Comparison of ENCODE assay signal across 15 cellular contexts in genomic region chr19:6529351-6529750, GRCh38. TPM values are rescaled to one million over a fixed set of nuclear protein-coding genes. Genes with fewer than 3 reads are reported as not detected.
A peak's percentile ranks its signal among the peaks of the same experiment; 100 is the strongest.
DNase-seq lines count a peak whose midpoint lies in the region; ATAC-seq, FAIRE-seq and TF ChIP-seq lines count a peak whose summit lies in the region.
"Had no signal": no experiment of that assay in that cellular context is flagged by ENCODE, and none has a peak within 500 bp of the region (broad histone marks: within the 10 kb centered on the region; RNA-seq: fewer than 3 reads in every experiment).

No MANE protein-coding gene starts in this region.

- H3K4me2 ChIP-seq in K562 (ENCODE audit: insufficient read depth, low read length) (peak overlapping the region; percentile 22; the same call in 1 of the 2 replicates), hepatocyte (no peak overlapping the region)

- TF ChIP-seq POLR2A in K562 (conservative IDR thresholded peaks at IDR 0.05) (no peak), vagina (IDR thresholded peaks at IDR 0.05) (no peak)

- H3K9me2 ChIP-seq in hepatocyte (replicated peaks; ENCODE audit: insufficient read depth), result no peaks in the 10 kb centered on the region

- no peak for TF ChIP-seq RAD21 in K562 (CRISPR knock-in tag; conservative IDR thresholded peaks at IDR 0.05 in 1 of 2, IDR thresholded peaks at IDR 0.05 in 1 of 2)

- no peaks in the 10 kb centered on the region for H3K9me3 ChIP-seq in CD8-positive, alpha-beta memory T cell (ENCODE audit: low read length)
- no peaks in the 10 kb centered on the region for H3K9me3 ChIP-seq in K562 (replicated peaks; ENCODE audit: control insufficient read depth, insufficient read depth, low read depth, low read length)
- H3K9me3 ChIP-seq in hepatocyte (ENCODE audit: low read depth), result no peaks in the 10 kb centered on the region
- H3K9me3 ChIP-seq in vagina, result no peaks in the 10 kb centered on the region
- H3K9me3 ChIP-seq: mucosa of descending colon had no signal

- H3K9me1 ChIP-seq in K562 (ENCODE audit: control insufficient read depth, insufficient read depth, low read length), result peaks cover 7% of the 10 kb centered on the region

- peaks cover 20 to 21% of the 10 kb centered on the region in 2 donors for H3K27me3 Mint-ChIP-seq in CD8-positive, alpha-beta memory T cell
- peaks cover 70% of the 10 kb centered on the region for H3K27me3 Mint-ChIP-seq in nephron progenitor cell (ENCODE audit: low read depth, poor library complexity)
- peaks cover 31% of the 10 kb centered on the region for H3K27me3 Mint-ChIP-seq in activated CD8-positive, alpha-beta T cell treated with anti-CD3 and anti-CD28 coated beads for 36 hours

- H3K4me1 ChIP-seq in CD8-positive, alpha-beta memory T cell (ENCODE audit: insufficient read depth, low read length), result peaks cover 28% of the 10 kb centered on the region
- H3K4me1 ChIP-seq in K562 (replicated peaks in 1 of 2; ENCODE audit: control insufficient read depth in 2 of 2, insufficient read depth in 2 of 2, low read length in 2 of 2) (peaks cover 33 to 53% of the 10 kb centered on the region in 2 experiments), hepatocyte (ENCODE audit: insufficient read depth) (peaks cover 6% of the 10 kb centered on the region), vagina (peaks cover 20% of the 10 kb centered on the region)

- TF ChIP-seq CTCF in K562 (IDR thresholded peaks at IDR 0.05 in 2 of 3, conservative IDR thresholded peaks at IDR 0.05 in 1 of 3; ENCODE audit: insufficient read depth in 2 of 3, low read depth in 1 of 3, low read length in 3 of 3) (no peak), nephron progenitor cell (IDR thresholded peaks at IDR 0.05) (no peak), hepatocyte (IDR thresholded peaks at IDR 0.05; ENCODE audit: poor library complexity) (no peak), vagina (IDR thresholded peaks at IDR 0.05) (no peak)
- TF ChIP-seq CTCF in activated CD8-positive, alpha-beta T cell treated with anti-CD3 and anti-CD28 coated beads for 36 hours (IDR thresholded peaks at IDR 0.05), result no peak

- H3K27me3 ChIP-seq in CD8-positive, alpha-beta memory T cell (ENCODE audit: insufficient read depth, low read length, poor library complexity, severe bottlenecking), result peaks cover 9% of the 10 kb centered on the region
- H3K27me3 ChIP-seq in K562 (ENCODE audit: control insufficient read depth in 2 of 2, insufficient read depth in 2 of 2, low read length in 2 of 2), result no peaks in the 10 kb centered on the region
- peaks cover 19% of the 10 kb centered on the region for H3K27me3 ChIP-seq in hepatocyte
- no peaks in the 10 kb centered on the region for H3K27me3 ChIP-seq in vagina

- H3K9ac ChIP-seq in K562 (ENCODE audit: insufficient read depth in 1 of 2, low read depth in 2 of 2, low read length in 2 of 2), result peak overlapping the region in 1 of 2 experiments; percentile 71; a peak in 2 of 4 replicates

- FAIRE-seq in GM19239 (lab: Jason Lieb, UNC) (peak; percentile 84), K562 (lab: Jason Lieb, UNC) (no peak)
- FAIRE-seq: islet of Langerhans had no signal

- CTCF ChIA-PET in CD8-positive, alpha-beta memory T cell (lab: Charles Lee), result no interaction called here
- CTCF ChIA-PET in K562 (lab: Yijun Ruan, JAX; ENCODE audit: low intra/inter-chr PET ratio), result no interaction called here
- CTCF ChIA-PET in activated CD8-positive, alpha-beta T cell treated with anti-CD3 and anti-CD28 coated beads for 36 hours (lab: Charles Lee), result no interaction called here

- peak overlapping the region in 5 of 8 donors; percentile 48 to 95 (median 85) for H3K27ac Mint-ChIP-seq in CD8-positive, alpha-beta memory T cell
- no peak overlapping the region for H3K27ac Mint-ChIP-seq in nephron progenitor cell
- H3K27ac Mint-ChIP-seq in activated CD8-positive, alpha-beta T cell treated with anti-CD3 and anti-CD28 coated beads for 36 hours, result no peak overlapping the region
- H3K27ac Mint-ChIP-seq: activated CD8-positive, alpha-beta T cell treated with anti-CD3 and anti-CD28 coated beads, Interleukin-2, amount 10 ng/mL, durations not matched to agents 7 days and 5 days had no signal

- DNase-seq in CD8-positive, alpha-beta memory T cell, result no peak
- DNase-seq in GM19239 (ENCODE audit: insufficient read length, low spot score) (no peak), K562 (ENCODE audit: extremely low read depth in 1 of 4, low spot score in 3 of 4) (no peak), nephron progenitor cell (no peak), hepatocyte (ENCODE audit: low spot score) (no peak), NCI-H2196 treated with DMSO at 0.1 percent for 48 hours (lab: John Stamatoyannopoulos, UW; ENCODE audit: unreplicated experiment) (no peak), vagina (ENCODE audit: extremely low spot score in 2 of 2) (no peak)
- DNase-seq in activated CD8-positive, alpha-beta T cell treated with anti-CD3 and anti-CD28 coated beads for 36 hours, result no peak
- DNase-seq: activated CD8-positive, alpha-beta T cell treated with anti-CD3 and anti-CD28 coated beads, Interleukin-2, amount 10 ng/mL, durations not matched to agents 7 days and 5 days; activated gamma-delta T cell treated with Interleukin-2 at 50 U/mL for 16 hours; NCI-H1436; NCI-H510A treated with DMSO at 0.1 percent for 48 hours had no signal

- H3K79me2 ChIP-seq in K562 (ENCODE audit: control insufficient read depth, insufficient read depth, low read length) (peaks cover 25% of the 10 kb centered on the region), hepatocyte (no peaks in the 10 kb centered on the region)

- H3K36me3 ChIP-seq in CD8-positive, alpha-beta memory T cell (ENCODE audit: insufficient read depth, low read length), result no peaks in the 10 kb centered on the region
- H3K36me3 ChIP-seq in K562 (ENCODE audit: control insufficient read depth, insufficient read depth, low read length), result peaks cover 4% of the 10 kb centered on the region; the same call in 2 of the 3 replicates
- H3K36me3 ChIP-seq in hepatocyte (replicated peaks; ENCODE audit: insufficient read depth, low read depth), result no peaks in the 10 kb centered on the region
- H3K36me3 ChIP-seq in vagina, result no peaks in the 10 kb centered on the region
- H3K36me3 ChIP-seq: cardiac muscle cell had no signal

- H3K27ac ChIP-seq in CD8-positive, alpha-beta memory T cell (ENCODE audit: low read depth, low read length), result peak overlapping the region; percentile 68
- H3K27ac ChIP-seq in K562 (ENCODE audit: extremely low read depth, low read depth, low read length) (peak overlapping the region; percentile 55; the same call in 1 of the 3 replicates), hepatocyte (no peak overlapping the region), vagina (no peak overlapping the region)
- H3K27ac ChIP-seq: cardiac muscle cell had no signal

- no peak overlapping the region for H3K4me3 ChIP-seq in CD8-positive, alpha-beta memory T cell (ENCODE audit: low read length)
- H3K4me3 ChIP-seq in K562, result no peak overlapping the region; the same call in 1 of the 2 replicates
- H3K4me3 ChIP-seq in hepatocyte, result no peak overlapping the region
- H3K4me3 ChIP-seq in vagina, result no peak overlapping the region
- H3K4me3 ChIP-seq: mucosa of descending colon had no signal

- no peak overlapping the region for H2AFZ ChIP-seq in K562 (ENCODE audit: low read depth, low read length)
- no peak overlapping the region for H2AFZ ChIP-seq in hepatocyte

- peaks cover 0 to 4% (median 0%) of the 10 kb centered on the region in 3 donors for H3K36me3 Mint-ChIP-seq in CD8-positive, alpha-beta memory T cell
- H3K36me3 Mint-ChIP-seq in nephron progenitor cell (ENCODE audit: low read depth), result no peaks in the 10 kb centered on the region
- peaks cover 2% of the 10 kb centered on the region for H3K36me3 Mint-ChIP-seq in activated CD8-positive, alpha-beta T cell treated with anti-CD3 and anti-CD28 coated beads for 36 hours (ENCODE audit: low read depth)

- no peaks in the 10 kb centered on the region; the same call in 1 of the 2 replicates for H4K20me1 ChIP-seq in K562 (replicated peaks; ENCODE audit: control insufficient read depth, insufficient read depth, low read length)
- H4K20me1 ChIP-seq in hepatocyte (ENCODE audit: insufficient read depth, poor library complexity, severe bottlenecking), result no peaks in the 10 kb centered on the region

- BruUV-seq in K562 (replicated peaks; lab: Mats Ljungman, UMichigan), result no TSS peak

- WGBS in K562 (ENCODE audit: insufficient coverage, low coverage, missing lambda C conversion rate), result 21% methylated on average over 1 of the region's 2 CpGs
- WGBS in hepatocyte (ENCODE audit: low lambda C conversion rate, missing lambda C conversion rate), result 92% methylated on average over 1 of the region's 2 CpGs

- ATAC-seq in K562, result no peak
- no peak for ATAC-seq in activated CD8-positive, alpha-beta T cell treated with anti-CD3 and anti-CD28 coated beads for 36 hours
- ATAC-seq: activated CD8-positive, alpha-beta T cell treated with anti-CD3 and anti-CD28 coated beads, Interleukin-2, amount 10 ng/mL, durations not matched to agents 7 days and 5 days had no signal

- in situ Hi-C loops in K562 (cut with MboI), result loop anchor here (10.0 kb wide), 1 partner anchor 335 kb away; no protein-coding TSS in a partner anchor

- no peak for TF ChIP-seq EP300 in K562 (IDR thresholded peaks at IDR 0.05; ENCODE audit: low read length)

- peaks cover 38 to 48% (median 44%) of the 10 kb centered on the region in 3 donors for H3K4me1 Mint-ChIP-seq in CD8-positive, alpha-beta memory T cell
- H3K4me1 Mint-ChIP-seq in nephron progenitor cell, result peaks cover 41% of the 10 kb centered on the region
- H3K4me1 Mint-ChIP-seq in activated CD8-positive, alpha-beta T cell treated with anti-CD3 and anti-CD28 coated beads for 36 hours (ENCODE audit: low read depth), result peaks cover 32% of the 10 kb centered on the region

- POLR2A ChIA-PET in CD8-positive, alpha-beta memory T cell (lab: Charles Lee), result no interaction called here
- POLR2A ChIA-PET in K562 (lab: Yijun Ruan, JAX), result no interaction called here
- POLR2A ChIA-PET in activated CD8-positive, alpha-beta T cell treated with anti-CD3 and anti-CD28 coated beads for 36 hours (lab: Charles Lee), result no interaction called here

- H3K4me3 Mint-ChIP-seq in CD8-positive, alpha-beta memory T cell, result peak overlapping the region in 5 of 7 donors; percentile 8 to 92 (median 82)
- H3K4me3 Mint-ChIP-seq in nephron progenitor cell, result peak overlapping the region; percentile 87
- H3K4me3 Mint-ChIP-seq in activated CD8-positive, alpha-beta T cell treated with anti-CD3 and anti-CD28 coated beads for 36 hours, result no peak overlapping the region
- H3K4me3 Mint-ChIP-seq: activated CD8-positive, alpha-beta T cell treated with anti-CD3 and anti-CD28 coated beads, Interleukin-2, amount 10 ng/mL, durations not matched to agents 7 days and 5 days had no signal

- intact Hi-C loops in K562 (cut with micrococcal nuclease), result no loop called here
- intact Hi-C loops in vagina (cut with DNase I), result no loop called here
- intact Hi-C loops in activated CD8-positive, alpha-beta T cell treated with anti-CD3 and anti-CD28 coated beads for 36 hours (cut with micrococcal nuclease), result loop anchor here (10.0 kb wide), 1 partner anchor 65 kb away; the partner anchor contains the start of gene CD70

- H3K9me3 Mint-ChIP-seq in CD8-positive, alpha-beta memory T cell, result no peaks in the 10 kb centered on the region
- H3K9me3 Mint-ChIP-seq in nephron progenitor cell, result peaks cover 10% of the 10 kb centered on the region
- no peaks in the 10 kb centered on the region for H3K9me3 Mint-ChIP-seq in activated CD8-positive, alpha-beta T cell treated with anti-CD3 and anti-CD28 coated beads for 36 hours

RNA-seq across cellular contexts. Expression of gene TNFSF9, which starts 1.5 kb away (rescaled TPM):
- total RNA-seq in CD8-positive, alpha-beta memory T cell, result 10 to 100 TPM; 11.3 to 12.1 TPM
- polyA plus RNA-seq in CD8-positive, alpha-beta memory T cell, result 4.5 TPM
- 5.5 and 15.4 TPM in 2 replicates for total RNA-seq in K562 (2011; cell fraction: chromatin; rRNA removed; ENCODE audit: low replicate concordance)
- total RNA-seq in K562 (2011; cell fraction: nucleolus; rRNA removed), result 19.5 and 27.3 TPM in 2 replicates
- 20.7 and 24.7 TPM in 2 replicates for total RNA-seq in K562 (2011; cell fraction: nucleoplasm; rRNA removed)
- 13.8 and 17.7 TPM in 2 replicates for total RNA-seq in K562 (2014; rRNA removed)
- total RNA-seq in K562 (2014; rRNA removed; fragmentation: Illumina TruSeq; extraction: Trizol), result 6.5 TPM in 2 replicates
- 6.2 and 7.6 TPM in 2 replicates for total RNA-seq in K562 (2015; rRNA removed; fragmentation: Illumina TruSeq; extraction: Trizol)
- total RNA-seq in K562 (2021), result 17.9 and 18.9 TPM in 2 replicates
- 15.1 and 19.2 TPM in 2 replicates for polyA plus RNA-seq in K562 (2011; rRNA removed)
- 20.1 and 36.9 TPM in 2 replicates for polyA plus RNA-seq in K562 (2011; cell fraction: cytosol; rRNA removed)
- 11.4 and 12.1 TPM in 2 replicates for polyA plus RNA-seq in K562 (2011; cell fraction: nucleus; rRNA removed)
- 14.1 and 19.0 TPM in 2 replicates for polyA plus RNA-seq in K562 (2012)
- 4.7 and 6.4 TPM in 2 replicates for polyA plus RNA-seq in K562 (2014; fragmentation: Illumina TruSeq; extraction: Trizol)
- polyA plus RNA-seq in K562 (2014; fragmentation: Nextera tagmentation; extraction: Ambion mirVana), result 1 to 10 TPM; 1.4 to 2.1 TPM
- polyA plus RNA-seq in K562 (2014; rRNA removed), result 9.8 and 11.9 TPM in 2 replicates
- 5.3 and 5.5 TPM in 2 replicates for polyA minus RNA-seq in K562 (2011; rRNA and poly(A)+ RNA removed)
- 11.5 and 17.7 TPM in 2 replicates for polyA minus RNA-seq in K562 (2011; cell fraction: cytosol; rRNA and poly(A)+ RNA removed)
- 5.0 and 6.9 TPM in 2 replicates for polyA minus RNA-seq in K562 (2011; cell fraction: nucleus; rRNA and poly(A)+ RNA removed)
- 2.3 and 2.6 TPM in 2 replicates for total RNA-seq in hepatocyte
- polyA plus RNA-seq in hepatocyte, result 3.8 and 9.2 TPM in 2 replicates
- total RNA-seq in vagina, result 7.9 TPM
- 1 to 10 TPM; 3.0 to 3.1 TPM for total RNA-seq in activated CD8-positive, alpha-beta T cell treated with anti-CD3 and anti-CD28 coated beads for 36 hours

RNA-seq across cellular contexts. Expression of gene TUBB4A, which starts 27.2 kb away (rescaled TPM):
- 1 to 10 TPM; 7.1 to 8.9 TPM for total RNA-seq in CD8-positive, alpha-beta memory T cell
- 5.9 TPM for polyA plus RNA-seq in CD8-positive, alpha-beta memory T cell
- total RNA-seq in K562 (2011; cell fraction: chromatin; rRNA removed; ENCODE audit: low replicate concordance), result 0.95 and 1.9 TPM in 2 replicates
- total RNA-seq in K562 (2011; cell fraction: nucleolus; rRNA removed), result 1.3 and 1.7 TPM in 2 replicates
- total RNA-seq in K562 (2011; cell fraction: nucleoplasm; rRNA removed), result 1.5 and 2.5 TPM in 2 replicates
- total RNA-seq in K562 (2014; rRNA removed) (1.0 and 1.5 TPM in 2 replicates), K562 (2014; rRNA removed; fragmentation: Illumina TruSeq; extraction: Trizol) (0.26 and 0.44 TPM in 2 replicates), K562 (2015; rRNA removed; fragmentation: Illumina TruSeq; extraction: Trizol) (0.62 and 0.68 TPM in 2 replicates), K562 (2021) (6.2 and 7.0 TPM in 2 replicates), hepatocyte (1.2 and 4.4 TPM in 2 replicates), vagina (5.6 TPM)
- polyA plus RNA-seq in K562 (2011; rRNA removed) (0.75 and 0.81 TPM in 2 replicates), K562 (2014; fragmentation: Illumina TruSeq; extraction: Trizol) (2.9 and 3.9 TPM in 2 replicates), K562 (2014; fragmentation: Nextera tagmentation; extraction: Ambion mirVana) (under 1 TPM; 0.14 to 0.15 TPM), K562 (2014; rRNA removed) (1.7 TPM in 2 replicates), hepatocyte (7.3 and 7.9 TPM in 2 replicates)
- 2.2 and 3.2 TPM in 2 replicates for polyA plus RNA-seq in K562 (2011; cell fraction: cytosol; rRNA removed)
- polyA plus RNA-seq in K562 (2011; cell fraction: nucleus; rRNA removed), result 0.86 and 1.5 TPM in 2 replicates
- polyA plus RNA-seq in K562 (2012), result 5.6 and 11.4 TPM in 2 replicates
- 0.51 and 1.4 TPM in 2 replicates for polyA minus RNA-seq in K562 (2011; rRNA and poly(A)+ RNA removed)
- polyA minus RNA-seq in K562 (2011; cell fraction: cytosol; rRNA and poly(A)+ RNA removed), result 8.2 and 9.8 TPM in 2 replicates
- polyA minus RNA-seq in K562 (2011; cell fraction: nucleus; rRNA and poly(A)+ RNA removed), result 0.81 and 2.2 TPM in 2 replicates
- total RNA-seq in activated CD8-positive, alpha-beta T cell treated with anti-CD3 and anti-CD28 coated beads for 36 hours, result 10 to 100 TPM in 1 of 2 experiments, 1 to 10 TPM in 1; 9.6 to 10.6 TPM

RNA-seq across cellular contexts. Expression of gene DENND1C, which starts 47.8 kb away (rescaled TPM):
- total RNA-seq in CD8-positive, alpha-beta memory T cell, result 10 to 100 TPM; 51.9 to 55.1 TPM
- 93.2 TPM for polyA plus RNA-seq in CD8-positive, alpha-beta memory T cell
- total RNA-seq in K562 (2011; cell fraction: chromatin; rRNA removed; ENCODE audit: low replicate concordance), result 0.69 TPM in 2 replicates
- 0.39 and 0.67 TPM in 2 replicates for total RNA-seq in K562 (2011; cell fraction: nucleolus; rRNA removed)
- 0.37 TPM in 1 of 2 replicates, not detected in the other for total RNA-seq in K562 (2011; cell fraction: nucleoplasm; rRNA removed)
- 0.09 and 0.16 TPM in 2 replicates for total RNA-seq in K562 (2014; rRNA removed)
- 0.18 TPM in 1 of 2 replicates, not detected in the other for total RNA-seq in K562 (2014; rRNA removed; fragmentation: Illumina TruSeq; extraction: Trizol)
- 0.15 and 0.43 TPM in 2 replicates for total RNA-seq in K562 (2015; rRNA removed; fragmentation: Illumina TruSeq; extraction: Trizol)
- total RNA-seq in K562 (2021), result 0.49 and 0.78 TPM in 2 replicates
- polyA plus RNA-seq in K562 (2011; rRNA removed), result 0.29 and 1.1 TPM in 2 replicates
- 0.54 and 0.91 TPM in 2 replicates for polyA plus RNA-seq in K562 (2011; cell fraction: cytosol; rRNA removed)
- 2.0 and 3.1 TPM in 2 replicates for polyA plus RNA-seq in K562 (2011; cell fraction: nucleus; rRNA removed)
- 0.68 and 1.4 TPM in 2 replicates for polyA plus RNA-seq in K562 (2012)
- 0.33 and 0.34 TPM in 2 replicates for polyA plus RNA-seq in K562 (2014; fragmentation: Illumina TruSeq; extraction: Trizol)
- polyA plus RNA-seq in K562 (2014; fragmentation: Nextera tagmentation; extraction: Ambion mirVana), result under 1 TPM in 1 of 2 experiments, not detected in 1; 0.03 TPM
- polyA plus RNA-seq in K562 (2014; rRNA removed), result 0.19 and 1.2 TPM in 2 replicates
- polyA minus RNA-seq in K562 (2011; rRNA and poly(A)+ RNA removed), result 0.09 TPM in 1 of 2 replicates, not detected in the other
- polyA minus RNA-seq in K562 (2011; cell fraction: cytosol; rRNA and poly(A)+ RNA removed), result not detected in 2 replicates
- polyA minus RNA-seq in K562 (2011; cell fraction: nucleus; rRNA and poly(A)+ RNA removed), result 0.27 and 0.78 TPM in 2 replicates
- 0.48 and 1.5 TPM in 2 replicates for total RNA-seq in hepatocyte
- 14.0 and 16.1 TPM in 2 replicates for polyA plus RNA-seq in hepatocyte
- 2.9 TPM for total RNA-seq in vagina
- total RNA-seq in activated CD8-positive, alpha-beta T cell treated with anti-CD3 and anti-CD28 coated beads for 36 hours, result 10 to 100 TPM; 58.2 to 61.2 TPM

Comparison
In these comparisons a context has a peak if more than half of its experiments do, and no peak if none do; other contexts are left out.
1. H3K27ac ChIP-seq: peak in CD8-positive, alpha-beta memory T cell (single experiment) and K562 (single experiment); none in hepatocyte (single experiment) and vagina (single experiment).
2. H3K27ac Mint-ChIP-seq: peak in CD8-positive, alpha-beta memory T cell (5 of 8); none in nephron progenitor cell (single experiment) and activated CD8-positive, alpha-beta T cell treated with anti-CD3 and anti-CD28 coated beads for 36 hours (single experiment).
3. RNA of gene DENND1C, which starts 47.8 kb away (total RNA-seq): 58.2 to 61.2 TPM in activated CD8-positive, alpha-beta T cell treated with anti-CD3 and anti-CD28 coated beads for 36 hours and 51.9 to 55.1 TPM in CD8-positive, alpha-beta memory T cell; 2.9 TPM in vagina (single experiment), 0.48 to 1.5 TPM in hepatocyte and 0.09 to 0.78 TPM in K562; every median in the first group is over 10 times any median in the second.